In genomic region chr9:14846871-14847311, GRCh38 we compare ENCODE assay signal across 8 cellular contexts.
DNase-seq lines count a peak whose midpoint lies in the region; ATAC-seq and TF ChIP-seq lines count a peak whose summit lies in the region.

No MANE protein-coding gene starts in this region.

- no peak overlapping the region for H3K4me2 ChIP-seq in hepatocyte

- H3K27ac ChIP-seq in hepatocyte, result no peak overlapping the region

- no peak overlapping the region for H2AFZ ChIP-seq in hepatocyte

- H3K27me3 ChIP-seq in hepatocyte, result no peaks in the 10 kb centered on the region

- H3K4me3 ChIP-seq in hepatocyte, result no peak overlapping the region

- H3K9me2 ChIP-seq in hepatocyte (replicated peaks; ENCODE audit: insufficient read depth), result no peaks in the 10 kb centered on the region

- 24% methylated on average over 3 of the region's 3 CpGs for WGBS in hepatocyte (ENCODE audit: low lambda C conversion rate, missing lambda C conversion rate)

- DNase-seq in EL (peak; percentile 53), RPMI8226 (peak; percentile 61), hepatocyte (ENCODE audit: low spot score) (peak; percentile 42), OCI-M2 (lab: John Stamatoyannopoulos, UW; ENCODE audit: unreplicated experiment) (no peak)
- peak; percentile 1 to 38 (median 16) for DNase-seq in activated naive CD4-positive, alpha-beta T cell (lab: John Stamatoyannopoulos, UW)
- DNase-seq in stimulated activated CD4-positive, alpha-beta T cell treated with anti-CD3 and anti-CD28 coated beads, Interleukin-2, amount 100 ng/mL, for 24 hours, result peak; percentile 61 to 77

- TF ChIP-seq CTCF in hepatocyte (IDR thresholded peaks at IDR 0.05; ENCODE audit: poor library complexity), result peak; percentile 50

- H3K79me2 ChIP-seq in hepatocyte, result no peaks in the 10 kb centered on the region

- H4K20me1 ChIP-seq in hepatocyte (ENCODE audit: insufficient read depth, poor library complexity, severe bottlenecking), result no peaks in the 10 kb centered on the region

- ATAC-seq in GM21381 (IDR thresholded peaks at IDR 0.05; ENCODE audit: unreplicated experiment) (peak; percentile 98), HG03575 (IDR thresholded peaks at IDR 0.05; ENCODE audit: extremely low read depth, insufficient number of reproducible peaks, low FRiP score, unreplicated experiment) (peak; percentile 65)

- no peaks in the 10 kb centered on the region for H3K4me1 ChIP-seq in hepatocyte (ENCODE audit: insufficient read depth)

- H3K9me3 ChIP-seq in hepatocyte (ENCODE audit: low read depth), result no peaks in the 10 kb centered on the region

- no peaks in the 10 kb centered on the region for H3K36me3 ChIP-seq in hepatocyte (replicated peaks; ENCODE audit: insufficient read depth, low read depth)
